ENCODE assay signal across 29 cellular contexts in genomic region chr12:60724475-60724874, GRCh38.
"Had no signal": no experiment of that assay in that cellular context is flagged by ENCODE, and none has a peak within 500 bp of the region (broad histone marks: within the 10 kb centered on the region; RNA-seq: fewer than 3 reads in every experiment).

No MANE protein-coding gene starts in this region.

- H3K4me1 ChIP-seq: Peyer's patch, SJCRH30 had no signal

- H3K27me3 ChIP-seq: MG63, Peyer's patch, SJCRH30 had no signal

- ATAC-seq: PC-3, SK-N-SH treated with all-trans-retinoic acid at 6 μM for 48 hours, T-cell had no signal

- H3K4me3 ChIP-seq: MG63, Peyer's patch, SJCRH30, SK-N-MC had no signal

- DNase-seq: Kasumi-1, MG63, MV-4-11, NCI-H1092, NCI-H1105, NCI-H1417 treated with DMSO at 0.1 percent for 48 hours, NCI-H1436 treated with DMSO at 0.1 percent for 48 hours, NCI-H1694 treated with DMSO at 0.1 percent for 48 hours, NCI-H187 treated with DMSO at 0.1 percent for 48 hours, NCI-H2029, NCI-H2081, NCI-H2171 treated with DMSO at 0.1 percent for 48 hours, NCI-H2227 treated with DMSO at 0.1 percent for 48 hours, NCI-H345, NCI-H446, NCI-H510A treated with DMSO at 0.1 percent for 48 hours, NCI-H524 treated with DMSO at 0.1 percent for 48 hours, NCI-H526 treated with DMSO at 0.1 percent for 48 hours, NCI-H748 treated with DMSO at 0.1 percent for 48 hours, NCI-H82, PC-3, Peyer's patch, Right ventricle myocardium superior, RPMI8226, SIG-M5, SJCRH30, T-cell had no signal

- H3K27ac ChIP-seq: Peyer's patch, SJCRH30, SK-N-MC had no signal

- H3K9me3 ChIP-seq: MG63, Peyer's patch, SJCRH30 had no signal

- H3K36me3 ChIP-seq: MG63, Peyer's patch, SJCRH30 had no signal
